In the genomic region with DNA sequence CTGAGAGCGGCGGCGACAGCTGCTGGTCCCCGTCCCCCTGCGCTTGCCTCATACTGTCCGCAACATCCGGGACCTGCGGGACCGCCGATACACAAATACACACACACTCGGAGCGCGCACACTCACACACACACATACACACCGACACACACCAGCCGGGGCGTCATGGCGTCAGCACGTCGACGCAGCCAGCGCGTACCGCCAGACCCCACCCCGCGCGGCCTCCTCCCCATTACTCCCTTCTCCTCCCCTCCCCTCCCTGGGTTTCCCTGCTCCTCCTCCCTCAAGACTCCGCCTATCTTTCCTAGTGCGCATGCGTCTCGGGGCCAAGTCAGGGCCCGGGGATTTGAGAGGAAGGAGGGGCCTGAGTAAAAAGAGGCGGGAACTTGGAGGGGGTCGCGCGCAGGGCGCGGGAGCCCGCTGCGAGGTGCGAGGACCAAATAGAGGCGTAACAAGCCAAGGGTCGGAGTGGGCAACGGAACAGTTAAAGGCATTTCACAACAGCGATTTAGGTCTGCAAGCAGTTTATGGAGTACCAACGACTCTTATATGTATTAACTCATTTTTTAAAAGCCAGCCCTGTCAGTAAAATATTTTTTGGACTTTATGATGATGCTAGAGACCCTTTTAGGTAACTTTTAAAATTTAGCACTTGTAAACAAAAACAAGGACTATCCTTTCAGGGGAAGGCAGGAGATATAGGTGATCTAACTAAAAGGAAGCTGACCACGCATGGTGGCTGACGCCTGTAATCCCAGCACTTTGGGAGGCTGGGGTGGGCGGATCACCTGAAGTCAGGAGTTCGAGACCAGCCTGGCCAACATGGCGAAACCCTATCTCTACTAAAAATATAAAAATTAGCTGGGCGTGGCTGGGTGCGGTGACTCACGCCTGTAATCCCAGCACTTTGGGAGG, we compare ENCODE assay signal across 1 cellular context.
TF ChIP-seq lines count a peak whose summit lies in the region.

A gene (minus strand): TSS at position 165 of the 915 bp plus-strand sequence. CDS start 55,287 bp downstream, outside the sequence.

TF ChIP-seq in K562, 482 proteins besides CTCF, POLR2A, EP300 and RAD21 (continued from another document and continues in another):
- TF ChIP-seq, protein P1, sequence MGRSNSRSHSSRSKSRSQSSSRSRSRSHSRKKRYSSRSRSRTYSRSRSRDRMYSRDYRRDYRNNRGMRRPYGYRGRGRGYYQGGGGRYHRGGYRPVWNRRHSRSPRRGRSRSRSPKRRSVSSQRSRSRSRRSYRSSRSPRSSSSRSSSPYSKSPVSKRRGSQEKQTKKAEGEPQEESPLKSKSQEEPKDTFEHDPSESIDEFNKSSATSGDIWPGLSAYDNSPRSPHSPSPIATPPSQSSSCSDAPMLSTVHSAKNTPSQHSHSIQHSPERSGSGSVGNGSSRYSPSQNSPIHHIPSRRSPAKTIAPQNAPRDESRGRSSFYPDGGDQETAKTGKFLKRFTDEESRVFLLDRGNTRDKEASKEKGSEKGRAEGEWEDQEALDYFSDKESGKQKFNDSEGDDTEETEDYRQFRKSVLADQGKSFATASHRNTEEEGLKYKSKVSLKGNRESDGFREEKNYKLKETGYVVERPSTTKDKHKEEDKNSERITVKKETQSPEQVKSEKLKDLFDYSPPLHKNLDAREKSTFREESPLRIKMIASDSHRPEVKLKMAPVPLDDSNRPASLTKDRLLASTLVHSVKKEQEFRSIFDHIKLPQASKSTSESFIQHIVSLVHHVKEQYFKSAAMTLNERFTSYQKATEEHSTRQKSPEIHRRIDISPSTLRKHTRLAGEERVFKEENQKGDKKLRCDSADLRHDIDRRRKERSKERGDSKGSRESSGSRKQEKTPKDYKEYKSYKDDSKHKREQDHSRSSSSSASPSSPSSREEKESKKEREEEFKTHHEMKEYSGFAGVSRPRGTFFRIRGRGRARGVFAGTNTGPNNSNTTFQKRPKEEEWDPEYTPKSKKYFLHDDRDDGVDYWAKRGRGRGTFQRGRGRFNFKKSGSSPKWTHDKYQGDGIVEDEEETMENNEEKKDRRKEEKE (IDR thresholded peaks at IDR 0.05; ENCODE audit: borderline replicate concordance in 1 of 2, control insufficient read depth in 1 of 2, low read depth in 2 of 2, low read length in 1 of 2) = no peak
- TF ChIP-seq, protein P2, sequence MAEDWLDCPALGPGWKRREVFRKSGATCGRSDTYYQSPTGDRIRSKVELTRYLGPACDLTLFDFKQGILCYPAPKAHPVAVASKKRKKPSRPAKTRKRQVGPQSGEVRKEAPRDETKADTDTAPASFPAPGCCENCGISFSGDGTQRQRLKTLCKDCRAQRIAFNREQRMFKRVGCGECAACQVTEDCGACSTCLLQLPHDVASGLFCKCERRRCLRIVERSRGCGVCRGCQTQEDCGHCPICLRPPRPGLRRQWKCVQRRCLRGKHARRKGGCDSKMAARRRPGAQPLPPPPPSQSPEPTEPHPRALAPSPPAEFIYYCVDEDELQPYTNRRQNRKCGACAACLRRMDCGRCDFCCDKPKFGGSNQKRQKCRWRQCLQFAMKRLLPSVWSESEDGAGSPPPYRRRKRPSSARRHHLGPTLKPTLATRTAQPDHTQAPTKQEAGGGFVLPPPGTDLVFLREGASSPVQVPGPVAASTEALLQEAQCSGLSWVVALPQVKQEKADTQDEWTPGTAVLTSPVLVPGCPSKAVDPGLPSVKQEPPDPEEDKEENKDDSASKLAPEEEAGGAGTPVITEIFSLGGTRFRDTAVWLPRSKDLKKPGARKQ (CRISPR knock-in tag; IDR thresholded peaks at IDR 0.05) = no peak
- TF ChIP-seq NCOA1 (IDR thresholded peaks at IDR 0.05; ENCODE audit: low read depth) (no peak; the same call in 1 of the 2 replicates), GTF2E2 (tag; IDR thresholded peaks at IDR 0.05) (no peak), CEBPB (tag; IDR thresholded peaks at IDR 0.05) (peak; percentile 79), NBN (IDR thresholded peaks at IDR 0.05; ENCODE audit: low read depth) (peak; percentile 78), SUPT5H (IDR thresholded peaks at IDR 0.05) (peak; percentile 81), NUFIP1 (IDR thresholded peaks at IDR 0.05; ENCODE audit: partially characterized antibody) (no peak), FIP1L1 (IDR thresholded peaks at IDR 0.05; ENCODE audit: low read depth, low read length, poor library complexity, severe bottlenecking) (no peak), ZNF143 (CRISPR knock-in tag; IDR thresholded peaks at IDR 0.05) (no peak), RBM14 (IDR thresholded peaks at IDR 0.05; ENCODE audit: borderline replicate concordance, insufficient read depth, low read depth, low read length) (no peak), ARID1B (IDR thresholded peaks at IDR 0.05) (peak; percentile 66; the same call in 1 of the 2 replicates), CREB1 (IDR thresholded peaks at IDR 0.05) (peak; percentile 89), CREB1 (CRISPR knock-in tag; IDR thresholded peaks at IDR 0.05) (peak; percentile 91), NFXL1 (CRISPR knock-in tag; IDR thresholded peaks at IDR 0.05) (no peak)
- TF ChIP-seq, protein P3, sequence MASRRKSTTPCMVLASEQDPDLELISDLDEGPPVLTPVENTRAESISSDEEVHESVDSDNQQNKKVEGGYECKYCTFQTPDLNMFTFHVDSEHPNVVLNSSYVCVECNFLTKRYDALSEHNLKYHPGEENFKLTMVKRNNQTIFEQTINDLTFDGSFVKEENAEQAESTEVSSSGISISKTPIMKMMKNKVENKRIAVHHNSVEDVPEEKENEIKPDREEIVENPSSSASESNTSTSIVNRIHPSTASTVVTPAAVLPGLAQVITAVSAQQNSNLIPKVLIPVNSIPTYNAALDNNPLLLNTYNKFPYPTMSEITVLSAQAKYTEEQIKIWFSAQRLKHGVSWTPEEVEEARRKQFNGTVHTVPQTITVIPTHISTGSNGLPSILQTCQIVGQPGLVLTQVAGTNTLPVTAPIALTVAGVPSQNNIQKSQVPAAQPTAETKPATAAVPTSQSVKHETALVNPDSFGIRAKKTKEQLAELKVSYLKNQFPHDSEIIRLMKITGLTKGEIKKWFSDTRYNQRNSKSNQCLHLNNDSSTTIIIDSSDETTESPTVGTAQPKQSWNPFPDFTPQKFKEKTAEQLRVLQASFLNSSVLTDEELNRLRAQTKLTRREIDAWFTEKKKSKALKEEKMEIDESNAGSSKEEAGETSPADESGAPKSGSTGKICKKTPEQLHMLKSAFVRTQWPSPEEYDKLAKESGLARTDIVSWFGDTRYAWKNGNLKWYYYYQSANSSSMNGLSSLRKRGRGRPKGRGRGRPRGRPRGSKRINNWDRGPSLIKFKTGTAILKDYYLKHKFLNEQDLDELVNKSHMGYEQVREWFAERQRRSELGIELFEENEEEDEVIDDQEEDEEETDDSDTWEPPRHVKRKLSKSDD (conservative IDR thresholded peaks at IDR 0.05; ENCODE audit: low read length) = no peak
- TF ChIP-seq, protein P4, sequence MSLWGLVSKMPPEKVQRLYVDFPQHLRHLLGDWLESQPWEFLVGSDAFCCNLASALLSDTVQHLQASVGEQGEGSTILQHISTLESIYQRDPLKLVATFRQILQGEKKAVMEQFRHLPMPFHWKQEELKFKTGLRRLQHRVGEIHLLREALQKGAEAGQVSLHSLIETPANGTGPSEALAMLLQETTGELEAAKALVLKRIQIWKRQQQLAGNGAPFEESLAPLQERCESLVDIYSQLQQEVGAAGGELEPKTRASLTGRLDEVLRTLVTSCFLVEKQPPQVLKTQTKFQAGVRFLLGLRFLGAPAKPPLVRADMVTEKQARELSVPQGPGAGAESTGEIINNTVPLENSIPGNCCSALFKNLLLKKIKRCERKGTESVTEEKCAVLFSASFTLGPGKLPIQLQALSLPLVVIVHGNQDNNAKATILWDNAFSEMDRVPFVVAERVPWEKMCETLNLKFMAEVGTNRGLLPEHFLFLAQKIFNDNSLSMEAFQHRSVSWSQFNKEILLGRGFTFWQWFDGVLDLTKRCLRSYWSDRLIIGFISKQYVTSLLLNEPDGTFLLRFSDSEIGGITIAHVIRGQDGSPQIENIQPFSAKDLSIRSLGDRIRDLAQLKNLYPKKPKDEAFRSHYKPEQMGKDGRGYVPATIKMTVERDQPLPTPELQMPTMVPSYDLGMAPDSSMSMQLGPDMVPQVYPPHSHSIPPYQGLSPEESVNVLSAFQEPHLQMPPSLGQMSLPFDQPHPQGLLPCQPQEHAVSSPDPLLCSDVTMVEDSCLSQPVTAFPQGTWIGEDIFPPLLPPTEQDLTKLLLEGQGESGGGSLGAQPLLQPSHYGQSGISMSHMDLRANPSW (CRISPR knock-in tag; IDR thresholded peaks at IDR 0.05) = no peak
- TF ChIP-seq, protein P5, sequence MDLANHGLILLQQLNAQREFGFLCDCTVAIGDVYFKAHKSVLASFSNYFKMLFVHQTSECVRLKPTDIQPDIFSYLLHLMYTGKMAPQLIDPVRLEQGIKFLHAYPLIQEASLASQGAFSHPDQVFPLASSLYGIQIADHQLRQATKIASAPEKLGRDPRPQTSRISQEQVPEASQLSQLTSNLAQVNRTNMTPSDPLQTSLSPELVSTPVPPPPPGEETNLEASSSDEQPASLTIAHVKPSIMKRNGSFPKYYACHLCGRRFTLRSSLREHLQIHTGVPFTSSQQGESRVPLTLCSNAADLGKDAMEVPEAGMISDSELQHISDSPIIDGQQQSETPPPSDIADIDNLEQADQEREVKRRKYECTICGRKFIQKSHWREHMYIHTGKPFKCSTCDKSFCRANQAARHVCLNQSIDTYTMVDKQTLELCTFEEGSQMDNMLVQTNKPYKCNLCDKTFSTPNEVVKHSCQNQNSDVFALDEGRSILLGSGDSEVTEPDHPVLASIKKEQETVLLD (IDR thresholded peaks at IDR 0.05) = peak; percentile 99
- TF ChIP-seq, protein P6, sequence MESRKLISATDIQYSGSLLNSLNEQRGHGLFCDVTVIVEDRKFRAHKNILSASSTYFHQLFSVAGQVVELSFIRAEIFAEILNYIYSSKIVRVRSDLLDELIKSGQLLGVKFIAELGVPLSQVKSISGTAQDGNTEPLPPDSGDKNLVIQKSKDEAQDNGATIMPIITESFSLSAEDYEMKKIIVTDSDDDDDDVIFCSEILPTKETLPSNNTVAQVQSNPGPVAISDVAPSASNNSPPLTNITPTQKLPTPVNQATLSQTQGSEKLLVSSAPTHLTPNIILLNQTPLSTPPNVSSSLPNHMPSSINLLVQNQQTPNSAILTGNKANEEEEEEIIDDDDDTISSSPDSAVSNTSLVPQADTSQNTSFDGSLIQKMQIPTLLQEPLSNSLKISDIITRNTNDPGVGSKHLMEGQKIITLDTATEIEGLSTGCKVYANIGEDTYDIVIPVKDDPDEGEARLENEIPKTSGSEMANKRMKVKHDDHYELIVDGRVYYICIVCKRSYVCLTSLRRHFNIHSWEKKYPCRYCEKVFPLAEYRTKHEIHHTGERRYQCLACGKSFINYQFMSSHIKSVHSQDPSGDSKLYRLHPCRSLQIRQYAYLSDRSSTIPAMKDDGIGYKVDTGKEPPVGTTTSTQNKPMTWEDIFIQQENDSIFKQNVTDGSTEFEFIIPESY (CRISPR knock-in tag; IDR thresholded peaks at IDR 0.05) = peak; percentile 30
- TF ChIP-seq, protein P7, sequence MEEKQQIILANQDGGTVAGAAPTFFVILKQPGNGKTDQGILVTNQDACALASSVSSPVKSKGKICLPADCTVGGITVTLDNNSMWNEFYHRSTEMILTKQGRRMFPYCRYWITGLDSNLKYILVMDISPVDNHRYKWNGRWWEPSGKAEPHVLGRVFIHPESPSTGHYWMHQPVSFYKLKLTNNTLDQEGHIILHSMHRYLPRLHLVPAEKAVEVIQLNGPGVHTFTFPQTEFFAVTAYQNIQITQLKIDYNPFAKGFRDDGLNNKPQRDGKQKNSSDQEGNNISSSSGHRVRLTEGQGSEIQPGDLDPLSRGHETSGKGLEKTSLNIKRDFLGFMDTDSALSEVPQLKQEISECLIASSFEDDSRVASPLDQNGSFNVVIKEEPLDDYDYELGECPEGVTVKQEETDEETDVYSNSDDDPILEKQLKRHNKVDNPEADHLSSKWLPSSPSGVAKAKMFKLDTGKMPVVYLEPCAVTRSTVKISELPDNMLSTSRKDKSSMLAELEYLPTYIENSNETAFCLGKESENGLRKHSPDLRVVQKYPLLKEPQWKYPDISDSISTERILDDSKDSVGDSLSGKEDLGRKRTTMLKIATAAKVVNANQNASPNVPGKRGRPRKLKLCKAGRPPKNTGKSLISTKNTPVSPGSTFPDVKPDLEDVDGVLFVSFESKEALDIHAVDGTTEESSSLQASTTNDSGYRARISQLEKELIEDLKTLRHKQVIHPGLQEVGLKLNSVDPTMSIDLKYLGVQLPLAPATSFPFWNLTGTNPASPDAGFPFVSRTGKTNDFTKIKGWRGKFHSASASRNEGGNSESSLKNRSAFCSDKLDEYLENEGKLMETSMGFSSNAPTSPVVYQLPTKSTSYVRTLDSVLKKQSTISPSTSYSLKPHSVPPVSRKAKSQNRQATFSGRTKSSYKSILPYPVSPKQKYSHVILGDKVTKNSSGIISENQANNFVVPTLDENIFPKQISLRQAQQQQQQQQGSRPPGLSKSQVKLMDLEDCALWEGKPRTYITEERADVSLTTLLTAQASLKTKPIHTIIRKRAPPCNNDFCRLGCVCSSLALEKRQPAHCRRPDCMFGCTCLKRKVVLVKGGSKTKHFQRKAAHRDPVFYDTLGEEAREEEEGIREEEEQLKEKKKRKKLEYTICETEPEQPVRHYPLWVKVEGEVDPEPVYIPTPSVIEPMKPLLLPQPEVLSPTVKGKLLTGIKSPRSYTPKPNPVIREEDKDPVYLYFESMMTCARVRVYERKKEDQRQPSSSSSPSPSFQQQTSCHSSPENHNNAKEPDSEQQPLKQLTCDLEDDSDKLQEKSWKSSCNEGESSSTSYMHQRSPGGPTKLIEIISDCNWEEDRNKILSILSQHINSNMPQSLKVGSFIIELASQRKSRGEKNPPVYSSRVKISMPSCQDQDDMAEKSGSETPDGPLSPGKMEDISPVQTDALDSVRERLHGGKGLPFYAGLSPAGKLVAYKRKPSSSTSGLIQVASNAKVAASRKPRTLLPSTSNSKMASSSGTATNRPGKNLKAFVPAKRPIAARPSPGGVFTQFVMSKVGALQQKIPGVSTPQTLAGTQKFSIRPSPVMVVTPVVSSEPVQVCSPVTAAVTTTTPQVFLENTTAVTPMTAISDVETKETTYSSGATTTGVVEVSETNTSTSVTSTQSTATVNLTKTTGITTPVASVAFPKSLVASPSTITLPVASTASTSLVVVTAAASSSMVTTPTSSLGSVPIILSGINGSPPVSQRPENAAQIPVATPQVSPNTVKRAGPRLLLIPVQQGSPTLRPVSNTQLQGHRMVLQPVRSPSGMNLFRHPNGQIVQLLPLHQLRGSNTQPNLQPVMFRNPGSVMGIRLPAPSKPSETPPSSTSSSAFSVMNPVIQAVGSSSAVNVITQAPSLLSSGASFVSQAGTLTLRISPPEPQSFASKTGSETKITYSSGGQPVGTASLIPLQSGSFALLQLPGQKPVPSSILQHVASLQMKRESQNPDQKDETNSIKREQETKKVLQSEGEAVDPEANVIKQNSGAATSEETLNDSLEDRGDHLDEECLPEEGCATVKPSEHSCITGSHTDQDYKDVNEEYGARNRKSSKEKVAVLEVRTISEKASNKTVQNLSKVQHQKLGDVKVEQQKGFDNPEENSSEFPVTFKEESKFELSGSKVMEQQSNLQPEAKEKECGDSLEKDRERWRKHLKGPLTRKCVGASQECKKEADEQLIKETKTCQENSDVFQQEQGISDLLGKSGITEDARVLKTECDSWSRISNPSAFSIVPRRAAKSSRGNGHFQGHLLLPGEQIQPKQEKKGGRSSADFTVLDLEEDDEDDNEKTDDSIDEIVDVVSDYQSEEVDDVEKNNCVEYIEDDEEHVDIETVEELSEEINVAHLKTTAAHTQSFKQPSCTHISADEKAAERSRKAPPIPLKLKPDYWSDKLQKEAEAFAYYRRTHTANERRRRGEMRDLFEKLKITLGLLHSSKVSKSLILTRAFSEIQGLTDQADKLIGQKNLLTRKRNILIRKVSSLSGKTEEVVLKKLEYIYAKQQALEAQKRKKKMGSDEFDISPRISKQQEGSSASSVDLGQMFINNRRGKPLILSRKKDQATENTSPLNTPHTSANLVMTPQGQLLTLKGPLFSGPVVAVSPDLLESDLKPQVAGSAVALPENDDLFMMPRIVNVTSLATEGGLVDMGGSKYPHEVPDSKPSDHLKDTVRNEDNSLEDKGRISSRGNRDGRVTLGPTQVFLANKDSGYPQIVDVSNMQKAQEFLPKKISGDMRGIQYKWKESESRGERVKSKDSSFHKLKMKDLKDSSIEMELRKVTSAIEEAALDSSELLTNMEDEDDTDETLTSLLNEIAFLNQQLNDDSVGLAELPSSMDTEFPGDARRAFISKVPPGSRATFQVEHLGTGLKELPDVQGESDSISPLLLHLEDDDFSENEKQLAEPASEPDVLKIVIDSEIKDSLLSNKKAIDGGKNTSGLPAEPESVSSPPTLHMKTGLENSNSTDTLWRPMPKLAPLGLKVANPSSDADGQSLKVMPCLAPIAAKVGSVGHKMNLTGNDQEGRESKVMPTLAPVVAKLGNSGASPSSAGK (IDR thresholded peaks at IDR 0.05) = peak; percentile 100
